11 cellular contexts compared by ENCODE assay signal in genomic region chr6:16108996-16109658, GRCh38. TPM values are rescaled to one million over a fixed set of nuclear protein-coding genes. Genes with fewer than 3 reads are reported as not detected.
DNase-seq lines count a peak whose midpoint lies in the region; ATAC-seq and TF ChIP-seq lines count a peak whose summit lies in the region.
"Had no signal": no experiment of that assay in that cellular context is flagged by ENCODE, and none has a peak within 500 bp of the region (broad histone marks: within the 10 kb centered on the region; RNA-seq: fewer than 3 reads in every experiment).

No MANE protein-coding gene starts in this region.

- H3K36me3 Mint-ChIP-seq in CD14-positive monocyte = no peaks in the 10 kb centered on the region
- H3K36me3 Mint-ChIP-seq: activated naive CD4-positive, alpha-beta T cell treated with anti-CD3 and anti-CD28 coated beads, Interleukin-2, amount 50 U/mL, for 72 hours had no signal

- 66% methylated on average over 5 of the region's 5 CpGs for WGBS in SK-N-SH (ENCODE audit: low lambda C conversion rate)
- 55 to 65% methylated on average over 5 of the region's 5 CpGs for WGBS in heart right ventricle, 2 donors

- no peak overlapping the region for H2AFZ ChIP-seq in SK-N-SH (ENCODE audit: low read depth)
- no peak overlapping the region for H2AFZ ChIP-seq in parathyroid adenoma

- H3K9ac ChIP-seq in SK-N-SH (no peak overlapping the region), parathyroid adenoma (no peak overlapping the region)

- no peak overlapping the region for H3K4me3 Mint-ChIP-seq in CD14-positive monocyte

- no peaks in the 10 kb centered on the region for H3K79me2 ChIP-seq in SK-N-SH (ENCODE audit: insufficient read depth)
- no peaks in the 10 kb centered on the region for H3K79me2 ChIP-seq in parathyroid adenoma

- POLR2A ChIA-PET in SK-N-SH (lab: Yijun Ruan, JAX) = interaction anchor here (0.6 kb wide), 1 partner anchor 414 kb away, joined by 3 read pairs; no protein-coding TSS in a partner anchor

- H3K27ac ChIP-seq in SK-N-SH (ENCODE audit: low read depth in 2 of 2, low read length in 1 of 2) (peak overlapping the region in 1 of 2 experiments; percentile 61; a peak in 2 of 4 replicates), heart right ventricle (peak overlapping the region in 4 of 10 donors; percentile 1 to 20 (median 12)), parathyroid adenoma (peak overlapping the region; percentile 25)

- TF ChIP-seq CTCF in CD14-positive monocyte (IDR thresholded peaks at IDR 0.05) (no peak), SK-N-SH (IDR thresholded peaks at IDR 0.05) (no peak), heart right ventricle (IDR thresholded peaks at IDR 0.05) (no peak), parathyroid adenoma (IDR thresholded peaks at IDR 0.05) (no peak)

- H3K9me3 ChIP-seq in SK-N-SH = no peaks in the 10 kb centered on the region
- no peaks in the 10 kb centered on the region for H3K9me3 ChIP-seq in heart right ventricle
- no peaks in the 10 kb centered on the region for H3K9me3 ChIP-seq in parathyroid adenoma (ENCODE audit: control insufficient read depth, low read length)

- H3K36me3 ChIP-seq in SK-N-SH (replicated peaks in 1 of 2; ENCODE audit: control insufficient read depth in 1 of 2, insufficient read depth in 2 of 2, low read length in 1 of 2) (no peaks in the 10 kb centered on the region), heart right ventricle (no peaks in the 10 kb centered on the region), parathyroid adenoma (ENCODE audit: control insufficient read depth, insufficient read depth, low read length) (no peaks in the 10 kb centered on the region)

- H3K4me2 ChIP-seq in SK-N-SH (no peak overlapping the region), parathyroid adenoma (ENCODE audit: low read length) (no peak overlapping the region)

- ATAC-seq in heart right ventricle (peak in 6 of 8 donors; percentile 45 to 92 (median 69)), GM18498 (IDR thresholded peaks at IDR 0.05; ENCODE audit: unreplicated experiment) (no peak), HG02798 (IDR thresholded peaks at IDR 0.05; ENCODE audit: poor library complexity, unreplicated experiment) (no peak), HG02852 (IDR thresholded peaks at IDR 0.05; ENCODE audit: unreplicated experiment) (no peak)
- ATAC-seq: activated naive CD4-positive, alpha-beta T cell treated with anti-CD3 and anti-CD28 coated beads, Interleukin-2, amount 50 U/mL, for 72 hours had no signal

- no peak for DNase-seq in CD14-positive monocyte (ENCODE audit: low spot score)
- peak; percentile 42 for DNase-seq in SK-N-SH
- peak in 1 of 2 donors; percentile 25 for DNase-seq in heart right ventricle
- DNase-seq in iPS-NIHi11 (ENCODE audit: low spot score) = no peak
- DNase-seq: NCI-H187 treated with DMSO at 0.1 percent for 48 hours, SIG-M5 had no signal

- no peaks in the 10 kb centered on the region for H3K27me3 Mint-ChIP-seq in CD14-positive monocyte (ENCODE audit: low read depth in 3 of 3)

- no peak overlapping the region for H3K4me3 ChIP-seq in SK-N-SH (ENCODE audit: low read depth in 2 of 2, low read length in 1 of 2)
- H3K4me3 ChIP-seq in heart right ventricle = no peak overlapping the region
- no peak overlapping the region for H3K4me3 ChIP-seq in parathyroid adenoma (ENCODE audit: low read depth, low read length)

- TF ChIP-seq EP300 in SK-N-SH (IDR thresholded peaks at IDR 0.05; ENCODE audit: borderline replicate concordance in 1 of 2, low read depth in 1 of 2, low read length in 1 of 2) = peak in 1 of 2 experiments; percentile 70; a peak in 2 of 4 replicates

- CTCF ChIA-PET in SK-N-SH (lab: Yijun Ruan, JAX) = interaction anchor here (0.5 to 3.1 kb wide), 5 partner anchors 10 to 74 kb away, joined by 3 to 11 read pairs (median 3); partner anchors contain the start of gene MYLIP

- no peaks in the 10 kb centered on the region for H3K9me2 ChIP-seq in SK-N-SH

- peaks cover 79% of the 10 kb centered on the region for H3K4me1 Mint-ChIP-seq in CD14-positive monocyte

- H3K27ac Mint-ChIP-seq in CD14-positive monocyte = peak overlapping the region; percentile 19 to 91 (median 81)
- H3K27ac Mint-ChIP-seq: activated naive CD4-positive, alpha-beta T cell treated with anti-CD3 and anti-CD28 coated beads, Interleukin-2, amount 50 U/mL, for 72 hours had no signal

- H4K20me1 ChIP-seq in SK-N-SH (ENCODE audit: insufficient read depth) = no peaks in the 10 kb centered on the region

- H3K27me3 ChIP-seq in SK-N-SH (ENCODE audit: insufficient read depth) (no peaks in the 10 kb centered on the region), heart right ventricle (no peaks in the 10 kb centered on the region), parathyroid adenoma (ENCODE audit: control insufficient read depth, insufficient read depth, low read length) (no peaks in the 10 kb centered on the region)

- intact Hi-C loops in CD14-positive monocyte (cut with micrococcal nuclease) (no loop called here), heart right ventricle (cut with DNase I) (no loop called here)

- no peaks in the 10 kb centered on the region for H3F3A ChIP-seq in SK-N-SH (replicated peaks; ENCODE audit: insufficient read depth)

- peaks cover 0 to 2% (median 0%) of the 10 kb centered on the region in 7 donors for H3K9me3 Mint-ChIP-seq in CD14-positive monocyte
- H3K9me3 Mint-ChIP-seq: activated naive CD4-positive, alpha-beta T cell treated with anti-CD3 and anti-CD28 coated beads, Interleukin-2, amount 50 U/mL, for 72 hours had no signal

- TF ChIP-seq RAD21 in SK-N-SH (IDR thresholded peaks at IDR 0.05; ENCODE audit: low read length) = peak; percentile 18; the same call in 1 of the 2 replicates

- H3K4me1 ChIP-seq in SK-N-SH (ENCODE audit: control insufficient read depth in 1 of 2, insufficient read depth in 2 of 2, low read depth in 1 of 2, low read length in 1 of 2) (peaks cover 0 to 17% of the 10 kb centered on the region in 2 experiments; a peak in 2 of 4 replicates), heart right ventricle (peaks cover 0 to 25% (median 20%) of the 10 kb centered on the region in 9 donors), parathyroid adenoma (peaks cover 2% of the 10 kb centered on the region)

TF ChIP-seq in SK-N-SH, 30 proteins besides CTCF, POLR2A, EP300 and RAD21 (continues in another document):
- TF ChIP-seq IRF3 (IDR thresholded peaks at IDR 0.05; ENCODE audit: low read depth, low read length) (no peak), SMC3 (IDR thresholded peaks at IDR 0.05; ENCODE audit: low read depth, low read length) (no peak), RXRA (IDR thresholded peaks at IDR 0.05; ENCODE audit: borderline replicate concordance, low read depth) (no peak), RCOR1 (IDR thresholded peaks at IDR 0.05; ENCODE audit: low read length) (peak; percentile 50), USF2 (IDR thresholded peaks at IDR 0.05; ENCODE audit: borderline replicate concordance, low read depth, low read length) (no peak), USF1 (IDR thresholded peaks at IDR 0.05; ENCODE audit: borderline replicate concordance, low read depth) (no peak), SIN3A (IDR thresholded peaks at IDR 0.05; ENCODE audit: borderline replicate concordance, low read depth, low read length) (no peak), MXI1 (IDR thresholded peaks at IDR 0.05; ENCODE audit: low read depth, low read length) (peak; percentile 42; the same call in 1 of the 2 replicates), CHD2 (IDR thresholded peaks at IDR 0.05; ENCODE audit: low read length, partially characterized antibody) (peak; percentile 35), ELF1 (IDR thresholded peaks at IDR 0.05) (no peak), FOXM1 (IDR thresholded peaks at IDR 0.05; ENCODE audit: low read depth) (no peak), GATA2 (CRISPR knock-in tag; IDR thresholded peaks at IDR 0.05) (peak; percentile 90), MAX (IDR thresholded peaks at IDR 0.05; ENCODE audit: low read depth) (no peak), MEF2A (IDR thresholded peaks at IDR 0.05; ENCODE audit: borderline replicate concordance, low read depth) (no peak), RFX5 (IDR thresholded peaks at IDR 0.05; ENCODE audit: low read length) (no peak), NRF1 (IDR thresholded peaks at IDR 0.05; ENCODE audit: low read depth, low read length) (no peak)

RNA-seq across cellular contexts. Expression of gene MYLIP, which starts 19.8 kb away (rescaled TPM):
- polyA plus RNA-seq in CD14-positive monocyte (10 to 100 TPM; 19.9 to 28.0 TPM), SK-N-SH (2012; rRNA removed) (3.1 and 3.8 TPM in 2 replicates), heart right ventricle (1 to 10 TPM; 8.6 to 8.9 TPM)
- polyA plus RNA-seq in SK-N-SH (2012; cell fraction: cytosol; rRNA removed) = 3.4 TPM in 2 replicates
- polyA plus RNA-seq in SK-N-SH (2012; cell fraction: nucleus; rRNA removed) = 6.3 and 7.0 TPM in 2 replicates
- total RNA-seq in heart right ventricle = 10 to 100 TPM in 9 of 10 donors, 1 to 10 TPM in 1; 6.9 to 22.5 (median 14.9) TPM

Comparison
In these comparisons a context has a peak if more than half of its experiments do, and no peak if none do; other contexts are left out.
1. ATAC-seq: peak in heart right ventricle (6 of 8); none in GM18498 (single experiment), HG02798 (single experiment) and HG02852 (single experiment).